1 cellular context compared by ENCODE assay signal in genomic region chr1:113146242-113147072, GRCh38.
TF ChIP-seq lines count a peak whose summit lies in the region.

No MANE protein-coding gene starts in this region.

TF ChIP-seq in SK-N-SH, 30 proteins besides CTCF, POLR2A, EP300 and RAD21 (continued from another document):
- TF ChIP-seq USF1 (IDR thresholded peaks at IDR 0.05; ENCODE audit: borderline replicate concordance, low read depth), result no peak
- peak; percentile 34; the same call in 1 of the 2 replicates for TF ChIP-seq SMC3 (IDR thresholded peaks at IDR 0.05; ENCODE audit: low read depth, low read length)
- TF ChIP-seq USF2 (IDR thresholded peaks at IDR 0.05; ENCODE audit: borderline replicate concordance, low read depth, low read length), result no peak
- peak; percentile 87; the same call in 1 of the 2 replicates for TF ChIP-seq FOXJ3 (CRISPR knock-in tag; IDR thresholded peaks at IDR 0.05)
- TF ChIP-seq YY1 (IDR thresholded peaks at IDR 0.05; ENCODE audit: low read depth), result no peak
- peak; percentile 83; the same call in 1 of the 2 replicates for TF ChIP-seq RCOR1 (IDR thresholded peaks at IDR 0.05; ENCODE audit: low read length)
- TF ChIP-seq GABPA (IDR thresholded peaks at IDR 0.05; ENCODE audit: low read depth), result no peak
- 0 out of 2 replicates have a peak, but pooled peaks have one; percentile 27 for TF ChIP-seq SIN3A (IDR thresholded peaks at IDR 0.05; ENCODE audit: borderline replicate concordance, low read depth, low read length)
- no peak for TF ChIP-seq FOXM1 (IDR thresholded peaks at IDR 0.05; ENCODE audit: low read depth)
- TF ChIP-seq TAF1 (IDR thresholded peaks at IDR 0.05; ENCODE audit: borderline replicate concordance, low read depth, low read length), result peak; percentile 29; the same call in 1 of the 2 replicates
- no peak for TF ChIP-seq MAX (IDR thresholded peaks at IDR 0.05; ENCODE audit: low read depth)
- no peak for TF ChIP-seq ZBTB33 (IDR thresholded peaks at IDR 0.05; ENCODE audit: borderline replicate concordance, low read depth)
- peak; percentile 10; the same call in 1 of the 2 replicates for TF ChIP-seq FOSL2 (IDR thresholded peaks at IDR 0.05; ENCODE audit: borderline replicate concordance, low read depth)
- no peak for TF ChIP-seq EZH2phosphoT487 (IDR thresholded peaks at IDR 0.05; ENCODE audit: borderline replicate concordance, low read depth)
- no peak for TF ChIP-seq TEAD4 (IDR thresholded peaks at IDR 0.05; ENCODE audit: borderline replicate concordance, insufficient read depth)
- TF ChIP-seq TCF12 (IDR thresholded peaks at IDR 0.05), result peak; percentile 84
- peak; percentile 60; the same call in 1 of the 2 replicates for TF ChIP-seq RXRA (IDR thresholded peaks at IDR 0.05; ENCODE audit: borderline replicate concordance, low read depth)
- no peak for TF ChIP-seq ELF1 (IDR thresholded peaks at IDR 0.05)
- TF ChIP-seq RFX5 (IDR thresholded peaks at IDR 0.05; ENCODE audit: low read length), result peak; percentile 11; the same call in 1 of the 2 replicates
- TF ChIP-seq MEF2A (IDR thresholded peaks at IDR 0.05; ENCODE audit: borderline replicate concordance, low read depth), result no peak
TF ChIP-seq in SK-N-SH: peak in this region for 15.
